5 cellular contexts compared by ENCODE assay signal in genomic region chr17:1467258-1467657, GRCh38.
"Had no signal": no experiment of that assay in that cellular context is flagged by ENCODE, and none has a peak within 500 bp of the region (broad histone marks: within the 10 kb centered on the region; RNA-seq: fewer than 3 reads in every experiment).

No MANE protein-coding gene starts in this region.

- DNase-seq: GM23248, H9, HCEC 1CT, HFFc6 had no signal

- H2AFZ ChIP-seq: GM23248 had no signal

- H3K9ac ChIP-seq: GM23248 had no signal

- H3K27ac ChIP-seq: GM23248, HL-60 had no signal

- H3K4me3 ChIP-seq: GM23248 had no signal
